ENCODE assay signal across 8 cellular contexts in the genomic region with DNA sequence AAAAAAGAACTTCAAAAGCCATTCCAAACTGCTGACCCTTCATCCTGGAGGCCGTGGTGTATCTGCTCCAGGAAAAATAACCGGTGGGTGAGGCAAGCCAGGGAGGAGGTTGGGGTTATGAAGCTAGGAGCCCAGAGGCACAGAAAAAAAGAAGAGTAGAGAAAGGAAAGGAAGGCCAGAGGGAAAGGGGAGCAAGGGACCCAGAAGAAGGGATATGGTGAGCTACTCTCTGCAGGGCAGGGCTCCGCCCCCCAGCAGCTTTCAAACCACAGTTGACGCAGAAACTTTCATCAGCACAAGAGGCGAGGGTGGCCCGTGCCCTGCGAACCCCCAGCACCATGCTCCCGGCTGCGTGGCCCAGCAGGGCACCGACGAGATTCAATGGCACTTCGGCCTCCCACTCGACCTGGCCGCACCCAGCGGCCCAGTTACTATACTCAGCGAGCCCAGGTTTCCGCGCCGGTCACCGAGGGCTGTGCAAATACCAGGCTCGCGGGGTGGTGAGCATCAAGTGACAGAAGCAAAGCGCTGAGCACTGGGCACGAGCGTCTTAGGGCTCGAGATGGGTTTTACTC. TPM values are rescaled to one million over a fixed set of nuclear protein-coding genes. Genes with fewer than 3 reads are reported as not detected.
DNase-seq lines count a peak whose midpoint lies in the region; ATAC-seq and TF ChIP-seq lines count a peak whose summit lies in the region.

No MANE protein-coding gene starts in this region.

- H3K9me3 ChIP-seq in DND-41 (ENCODE audit: insufficient read depth, low read length, severe bottlenecking) (no peaks in the 10 kb centered on the region), SK-N-MC (ENCODE audit: low read depth, low read length) (no peaks in the 10 kb centered on the region)

- H3K36me3 ChIP-seq in DND-41 (ENCODE audit: insufficient read depth, low read length) = peaks cover 54% of the 10 kb centered on the region
- H3K36me3 ChIP-seq in SK-N-MC (ENCODE audit: insufficient read depth, low read length) = peaks cover 42% of the 10 kb centered on the region
- H3K36me3 ChIP-seq in rectal smooth muscle tissue (ENCODE audit: control insufficient read depth, insufficient read depth, low read length) = no peaks in the 10 kb centered on the region

- peak overlapping the region; percentile 83 to 91 for H3K4me3 ChIP-seq in DND-41 (ENCODE audit: low read depth in 1 of 2, low read length in 2 of 2)
- H3K4me3 ChIP-seq in SK-N-MC = peak overlapping the region; percentile 96
- H3K4me3 ChIP-seq in rectal smooth muscle tissue (ENCODE audit: low read length) = peak overlapping the region; percentile 62

- peaks cover 40 to 50% of the 10 kb centered on the region in 2 donors for H3K36me3 Mint-ChIP-seq in activated naive CD4-positive, alpha-beta T cell treated with anti-CD3 and anti-CD28 coated beads, Interleukin-2, amount 50 U/mL, for 72 hours

- peak overlapping the region; percentile 78 for H2AFZ ChIP-seq in DND-41 (ENCODE audit: low read depth, low read length)

- ATAC-seq in DND-41 (ENCODE audit: insufficient read depth, low read depth) (peak; percentile 84), GM19468 (IDR thresholded peaks at IDR 0.05; ENCODE audit: extremely low read depth, unreplicated experiment) (peak; percentile 31), left cardiac atrium (peak; percentile 57 to 72)
- ATAC-seq in activated naive CD4-positive, alpha-beta T cell treated with anti-CD3 and anti-CD28 coated beads, Interleukin-2, amount 50 U/mL, for 72 hours = peak; percentile 72 to 80

- H3K9ac ChIP-seq in DND-41 (ENCODE audit: low read depth, low read length) = peak overlapping the region; percentile 96
- H3K9ac ChIP-seq in SK-N-MC (ENCODE audit: insufficient read length) = peak overlapping the region; percentile 89
- H3K9ac ChIP-seq in rectal smooth muscle tissue (ENCODE audit: low read length) = peak overlapping the region; percentile 45

- DNase-seq in DND-41 (peak; percentile 86), HK-2 (ENCODE audit: unreplicated experiment) (peak; percentile 60), SK-N-MC (ENCODE audit: low read depth, low spot score) (no peak), left cardiac atrium (peak; percentile 55), cortex of kidney (lab: John Stamatoyannopoulos, UW) (no peak)
- DNase-seq in activated naive CD4-positive, alpha-beta T cell treated with anti-CD3 and anti-CD28 coated beads, Interleukin-2, amount 50 U/mL, for 72 hours (ENCODE audit: low spot score in 2 of 2) = peak; percentile 77 to 81

- H3K4me2 ChIP-seq in DND-41 (ENCODE audit: insufficient read depth, low read length) = peak overlapping the region; percentile 85

- intact Hi-C loops in left cardiac atrium (cut with DNase I) = no loop called here

- peak; percentile 6 for TF ChIP-seq CTCF in DND-41 (IDR thresholded peaks at IDR 0.05; ENCODE audit: borderline replicate concordance, extremely low read depth, low read length, poor library complexity, severe bottlenecking)

- H3K27me3 ChIP-seq in DND-41 (ENCODE audit: insufficient read depth, low read length, poor library complexity) = no peaks in the 10 kb centered on the region
- no peaks in the 10 kb centered on the region for H3K27me3 ChIP-seq in rectal smooth muscle tissue (ENCODE audit: control insufficient read depth, insufficient read depth, low read length)

- peaks cover 61% of the 10 kb centered on the region for H3K79me2 ChIP-seq in DND-41 (ENCODE audit: insufficient read depth, low read length)

- H3K4me1 ChIP-seq in DND-41 (ENCODE audit: insufficient read depth, low read length) (peaks cover 56% of the 10 kb centered on the region), rectal smooth muscle tissue (ENCODE audit: control insufficient read depth, insufficient read depth, low read length) (peaks cover 3% of the 10 kb centered on the region)

- H3K27ac ChIP-seq in DND-41 (ENCODE audit: low read length) (peak overlapping the region; percentile 97), SK-N-MC (peak overlapping the region; percentile 75), rectal smooth muscle tissue (ENCODE audit: low read depth, low read length) (peak overlapping the region; percentile 60)

- peaks cover 49% of the 10 kb centered on the region for H4K20me1 ChIP-seq in DND-41 (ENCODE audit: insufficient read depth, low read length)

- no peaks in the 10 kb centered on the region for H3K9me3 Mint-ChIP-seq in activated naive CD4-positive, alpha-beta T cell treated with anti-CD3 and anti-CD28 coated beads, Interleukin-2, amount 50 U/mL, for 72 hours

- peak overlapping the region; percentile 95 to 98 for H3K27ac Mint-ChIP-seq in activated naive CD4-positive, alpha-beta T cell treated with anti-CD3 and anti-CD28 coated beads, Interleukin-2, amount 50 U/mL, for 72 hours

RNA-seq across cellular contexts. Expression of a gene that starts 0.7 kb away (rescaled TPM):
- total RNA-seq in activated naive CD4-positive, alpha-beta T cell treated with anti-CD3 and anti-CD28 coated beads, Interleukin-2, amount 50 U/mL, for 72 hours = 100 to 1,000 TPM; 159 to 249 TPM
- total RNA-seq in left cardiac atrium = 1 to 10 TPM; 7.7 to 9.2 TPM

RNA-seq across cellular contexts. Expression of a gene that starts 38.6 kb away (rescaled TPM):
- total RNA-seq in activated naive CD4-positive, alpha-beta T cell treated with anti-CD3 and anti-CD28 coated beads, Interleukin-2, amount 50 U/mL, for 72 hours = under 1 TPM; 0.11 to 0.27 TPM
- total RNA-seq in left cardiac atrium = not detected

Comparison
In these comparisons a context has a peak if more than half of its experiments do, and no peak if none do; other contexts are left out.
1. ATAC-seq: peak in every context shown above with its lines; median percentile 84 in DND-41; 76 in activated naive CD4-positive, alpha-beta T cell treated with anti-CD3 and anti-CD28 coated beads, Interleukin-2, amount 50 U/mL, for 72 hours; 64 in left cardiac atrium; 31 in GM19468.
2. DNase-seq: peak in DND-41 (single experiment), HK-2 (single experiment), activated naive CD4-positive, alpha-beta T cell treated with anti-CD3 and anti-CD28 coated beads, Interleukin-2, amount 50 U/mL, for 72 hours (2 of 2) and left cardiac atrium (single experiment); none in SK-N-MC (single experiment) and cortex of kidney (single experiment).
3. H3K9ac ChIP-seq: peak in every context shown above with its lines; median percentile 96 in DND-41; 89 in SK-N-MC; 45 in rectal smooth muscle tissue.
4. RNA of a gene that starts 0.7 kb away (total RNA-seq): 159 to 249 TPM in activated naive CD4-positive, alpha-beta T cell treated with anti-CD3 and anti-CD28 coated beads, Interleukin-2, amount 50 U/mL, for 72 hours; 7.7 to 9.2 TPM in left cardiac atrium; every median in the first group is over 10 times any median in the second.
5. Peak in every context shown above with its lines, with median percentiles within 50 percentile points of each other: H3K27ac ChIP-seq and H3K4me3 ChIP-seq.